Comparison of ENCODE assay signal across 3 cellular contexts in the genomic region with DNA sequence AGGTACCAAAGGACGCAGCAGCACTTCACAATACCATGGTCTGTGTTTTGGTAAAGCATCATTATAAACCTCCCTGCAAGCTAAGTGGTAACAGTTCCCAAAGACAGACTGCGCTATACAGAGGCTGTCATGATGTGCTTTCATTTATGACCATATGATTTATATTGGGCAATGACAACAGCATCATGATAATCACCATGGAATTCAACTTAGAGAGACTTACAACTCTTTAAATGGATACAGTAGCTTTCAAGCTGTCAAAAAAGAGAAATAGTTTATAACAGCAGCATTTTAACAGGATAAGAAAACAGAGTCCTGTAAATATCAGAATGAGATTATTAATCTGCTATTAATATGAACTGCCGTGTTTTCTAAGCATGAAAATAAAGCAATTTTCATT.
"Had no signal": no experiment of that assay in that cellular context is flagged by ENCODE, and none has a peak within 500 bp of the region (broad histone marks: within the 10 kb centered on the region; RNA-seq: fewer than 3 reads in every experiment).

No MANE protein-coding gene starts in this region.

- DNase-seq: GDM1, GF-D8 had no signal

- H3K4me3 ChIP-seq: GM12878 had no signal

- ATAC-seq: GM12878 had no signal
